Comparison of ENCODE assay signal across 8 cellular contexts in the genomic region with DNA sequence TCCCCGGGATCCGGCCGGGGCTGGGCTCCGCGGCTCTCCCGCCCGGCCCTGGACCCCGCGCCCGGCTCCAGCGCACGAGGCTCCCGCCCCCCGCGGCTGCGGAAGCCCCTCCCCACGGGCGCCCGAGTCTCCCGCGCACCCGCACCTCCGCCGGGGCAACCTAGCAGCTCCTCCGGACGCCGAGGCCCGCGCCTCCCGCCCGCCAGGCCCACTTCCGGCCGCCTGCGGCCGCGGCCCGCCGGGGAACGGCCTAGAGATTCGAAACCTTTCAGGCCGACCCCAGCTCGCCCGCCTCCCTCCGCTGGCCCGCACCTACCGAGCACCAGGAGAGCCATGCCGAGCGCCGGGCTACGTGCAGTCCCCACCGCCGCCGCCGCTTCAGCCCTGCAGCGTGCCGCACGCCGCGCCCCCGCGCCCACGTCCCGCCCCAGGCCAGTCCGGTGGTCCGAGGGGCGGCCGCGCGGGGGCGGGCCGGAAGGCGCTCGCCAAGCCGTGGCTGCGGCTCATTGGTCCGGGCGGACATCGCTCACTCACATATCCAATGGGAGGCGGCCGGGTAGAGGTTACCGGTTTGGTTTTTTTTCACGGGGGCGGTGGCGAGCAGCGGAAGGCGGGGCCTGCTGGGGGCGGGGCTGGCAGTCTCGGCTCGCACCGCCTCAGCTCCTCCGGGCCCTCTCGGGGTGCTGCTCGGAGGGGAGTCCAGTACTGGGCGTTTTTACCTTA. TPM values are rescaled to one million over a fixed set of nuclear protein-coding genes. Genes with fewer than 3 reads are reported as not detected.
DNase-seq lines count a peak whose midpoint lies in the region; ATAC-seq, FAIRE-seq and TF ChIP-seq lines count a peak whose summit lies in the region.

A gene with protein sequence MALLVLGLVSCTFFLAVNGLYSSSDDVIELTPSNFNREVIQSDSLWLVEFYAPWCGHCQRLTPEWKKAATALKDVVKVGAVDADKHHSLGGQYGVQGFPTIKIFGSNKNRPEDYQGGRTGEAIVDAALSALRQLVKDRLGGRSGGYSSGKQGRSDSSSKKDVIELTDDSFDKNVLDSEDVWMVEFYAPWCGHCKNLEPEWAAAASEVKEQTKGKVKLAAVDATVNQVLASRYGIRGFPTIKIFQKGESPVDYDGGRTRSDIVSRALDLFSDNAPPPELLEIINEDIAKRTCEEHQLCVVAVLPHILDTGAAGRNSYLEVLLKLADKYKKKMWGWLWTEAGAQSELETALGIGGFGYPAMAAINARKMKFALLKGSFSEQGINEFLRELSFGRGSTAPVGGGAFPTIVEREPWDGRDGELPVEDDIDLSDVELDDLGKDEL (minus strand): TSS at position 424 of the 723 bp plus-strand sequence. CDS start 89 bp downstream, at position 335.

- no peaks in the 10 kb centered on the region for H3K36me3 ChIP-seq in fibroblast of lung (ENCODE audit: control insufficient read depth, insufficient read depth, low read length)

- peak within 1 kb of the TSS; percentile 86 for H3K27ac ChIP-seq in RWPE1
- peak within 1 kb of the TSS; percentile 81 for H3K27ac ChIP-seq in fibroblast of lung (ENCODE audit: insufficient read depth, low read length)

- peaks cover 47% of the 10 kb centered on the region for H3K79me2 ChIP-seq in fibroblast of lung (ENCODE audit: control insufficient read depth, insufficient read depth, low read length)

- no peaks in the 10 kb centered on the region for H3K9me3 Mint-ChIP-seq in activated T-helper 17 cell treated with anti-CD3 and anti-CD28 coated beads, Interleukin-2, amount 50 U/mL, for 72 hours
- no peaks in the 10 kb centered on the region for H3K9me3 Mint-ChIP-seq in natural killer cell

- TF ChIP-seq POLR2A in H54 (IDR thresholded peaks at IDR 0.05; ENCODE audit: low read depth, low read length): peak; percentile 86

- no peaks in the 10 kb centered on the region for H3K27me3 Mint-ChIP-seq in activated T-helper 17 cell treated with anti-CD3 and anti-CD28 coated beads, Interleukin-2, amount 50 U/mL, for 72 hours
- H3K27me3 Mint-ChIP-seq in natural killer cell (ENCODE audit: low read depth in 2 of 2): peaks cover 0 to 6% of the 10 kb centered on the region in 2 donors

- H3K4me1 ChIP-seq in fibroblast of lung (ENCODE audit: control insufficient read depth, extremely low read depth, insufficient read depth, low read length): peaks cover 3% of the 10 kb centered on the region

- peak within 1 kb of the TSS; percentile 68 to 87 (median 87) for H3K4me3 ChIP-seq in fibroblast of lung (replicated peaks in 1 of 4; ENCODE audit: control extremely low read depth in 1 of 4, insufficient read depth in 1 of 4, low read depth in 3 of 4, low read length in 4 of 4)

- H3K27ac Mint-ChIP-seq in activated T-helper 17 cell treated with anti-CD3 and anti-CD28 coated beads, Interleukin-2, amount 50 U/mL, for 72 hours: peak within 1 kb of the TSS; percentile 94
- peak within 1 kb of the TSS; percentile 69 to 82 for H3K27ac Mint-ChIP-seq in natural killer cell

- peak within 1 kb of the TSS; percentile 88 for H3K9ac ChIP-seq in fibroblast of lung (ENCODE audit: insufficient read depth, low read length)

- no peaks in the 10 kb centered on the region for H3K9me3 ChIP-seq in fibroblast of lung (ENCODE audit: control insufficient read depth, insufficient read depth, low read depth, low read length)

- FAIRE-seq in H54 (lab: Jason Lieb, UNC): no peak

- peaks cover 8% of the 10 kb centered on the region for H3K27me3 ChIP-seq in fibroblast of lung (ENCODE audit: control insufficient read depth, insufficient read depth, low read length)

- H4K20me1 ChIP-seq in fibroblast of lung (ENCODE audit: control insufficient read depth, extremely low read depth, insufficient read depth, low read length): no peaks in the 10 kb centered on the region

- intact Hi-C loops in natural killer cell (cut with micrococcal nuclease): no loop called here

- CTCF ChIA-PET in RWPE1 (lab: Yijun Ruan, JAX): interaction anchor here (0.6 to 1.7 kb wide), 3 partner anchors 18 to 881 kb away, joined by 3 to 8 read pairs (median 4); no protein-coding TSS in a partner anchor

- peak within 1 kb of the TSS; percentile 98 for H3K4me3 Mint-ChIP-seq in activated T-helper 17 cell treated with anti-CD3 and anti-CD28 coated beads, Interleukin-2, amount 50 U/mL, for 72 hours
- peak within 1 kb of the TSS; percentile 91 for H3K4me3 Mint-ChIP-seq in natural killer cell

- H2AFZ ChIP-seq in fibroblast of lung (ENCODE audit: low read length): peak within 1 kb of the TSS; percentile 40

- H3K4me2 ChIP-seq in fibroblast of lung (ENCODE audit: extremely low read depth, insufficient read depth, low read length): peak within 1 kb of the TSS; percentile 97

- TF ChIP-seq CTCF in RWPE1 (conservative IDR thresholded peaks at IDR 0.05; ENCODE audit: low read depth): no peak
- no peak for TF ChIP-seq CTCF in fibroblast of lung (conservative IDR thresholded peaks at IDR 0.05 in 1 of 2, IDR thresholded peaks at IDR 0.05 in 1 of 2; ENCODE audit: low read depth in 1 of 2, low read length in 2 of 2)
- TF ChIP-seq CTCF in natural killer cell (IDR thresholded peaks at IDR 0.05): no peak

- POLR2A ChIA-PET in RWPE1 (lab: Yijun Ruan, JAX; ENCODE audit: low non-redundant PET): interaction anchor here (0.9 kb wide), 1 partner anchor 18 kb away, joined by 3 read pairs; no protein-coding TSS in a partner anchor

- peak; percentile 92 for ATAC-seq in activated T-helper 17 cell treated with anti-CD3 and anti-CD28 coated beads, Interleukin-2, amount 50 U/mL, for 72 hours (replicated peaks)
- ATAC-seq in natural killer cell: peak; percentile 89 to 96 (median 95)

- H3K4me1 Mint-ChIP-seq in activated T-helper 17 cell treated with anti-CD3 and anti-CD28 coated beads, Interleukin-2, amount 50 U/mL, for 72 hours: peaks cover 22% of the 10 kb centered on the region
- peaks cover 29 to 36% of the 10 kb centered on the region in 2 donors for H3K4me1 Mint-ChIP-seq in natural killer cell

- DNase-seq in EL (peak; percentile 96), H54 (ENCODE audit: insufficient read length, low spot score) (peak; percentile 94), LoVo (ENCODE audit: low spot score) (peak; percentile 97), RWPE1 (ENCODE audit: low spot score) (peak; percentile 98), fibroblast of lung (ENCODE audit: low read depth in 2 of 2) (peak; percentile 96), natural killer cell (peak; percentile 99)
- peak; percentile 82 to 95 (median 90) for DNase-seq in stimulated activated naive CD4-positive, alpha-beta T cell (lab: John Stamatoyannopoulos, UW)

- peaks cover 44% of the 10 kb centered on the region for H3K36me3 Mint-ChIP-seq in activated T-helper 17 cell treated with anti-CD3 and anti-CD28 coated beads, Interleukin-2, amount 50 U/mL, for 72 hours (ENCODE audit: low read depth)
- H3K36me3 Mint-ChIP-seq in natural killer cell: no peaks in the 10 kb centered on the region

RNA-seq across cellular contexts. Expression of the gene that starts here (rescaled TPM):
- total RNA-seq in activated T-helper 17 cell treated with anti-CD3 and anti-CD28 coated beads, Interleukin-2, amount 50 U/mL, for 72 hours: 100 to 1,000 TPM; 129 to 206 TPM
- total RNA-seq in fibroblast of lung: 275 and 420 TPM in 2 replicates
- 491 and 527 TPM in 2 replicates for polyA plus RNA-seq in fibroblast of lung
- polyA plus RNA-seq in fibroblast of lung (2012): 352 and 364 TPM in 2 replicates
- polyA minus RNA-seq in fibroblast of lung (ENCODE audit: low replicate concordance): 47.0 and 54.5 TPM in 2 replicates
- 10 to 100 TPM; 57.4 to 81.2 (median 58.7) TPM for total RNA-seq in natural killer cell

Comparison
In these comparisons a context has a peak if more than half of its experiments do, and no peak if none do; other contexts are left out.
1. Peak in every context shown above with its lines: DNase-seq, ATAC-seq, H3K4me3 ChIP-seq and H3K27ac ChIP-seq.